In the genomic region with DNA sequence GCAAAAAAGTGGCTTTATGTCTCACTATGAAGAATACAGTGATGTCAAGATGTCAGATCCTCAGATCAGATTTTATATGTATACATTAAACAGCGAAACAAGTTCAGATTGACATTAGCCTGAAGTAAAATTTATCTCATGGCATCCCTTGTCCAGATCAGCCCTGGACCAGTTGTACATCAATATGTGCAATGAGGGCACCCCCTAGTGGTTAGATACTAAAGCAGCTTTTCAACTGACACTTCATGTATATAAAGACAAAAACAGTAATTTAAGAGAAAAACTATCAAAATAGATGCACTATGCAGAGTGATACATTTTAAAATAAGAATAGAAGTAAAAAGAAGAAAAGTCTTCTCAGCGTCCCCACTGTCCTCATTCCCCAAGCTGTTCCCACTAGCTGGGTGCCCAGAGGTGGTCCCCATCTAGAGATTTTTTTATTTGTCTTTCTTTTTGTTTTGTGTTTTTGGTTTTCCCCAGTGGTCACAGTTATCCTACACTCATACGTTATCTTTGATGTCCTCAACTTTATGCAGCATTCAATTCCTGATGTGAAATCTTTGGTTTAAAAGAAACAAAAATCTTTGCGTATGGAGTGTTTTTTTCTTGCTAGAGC, we compare ENCODE assay signal across 8 cellular contexts.
DNase-seq lines count a peak whose midpoint lies in the region; ATAC-seq and TF ChIP-seq lines count a peak whose summit lies in the region.

No MANE protein-coding gene starts in this region.

- peak; percentile 84 for TF ChIP-seq CTCF in RWPE2 (IDR thresholded peaks at IDR 0.05; ENCODE audit: poor library complexity, severe bottlenecking)
- TF ChIP-seq CTCF in esophagus muscularis mucosa (IDR thresholded peaks at IDR 0.05): peak; percentile 54 to 78 (median 71)

- H3K9me3 ChIP-seq in RWPE2 (ENCODE audit: severe bottlenecking) (no peaks in the 10 kb centered on the region), esophagus muscularis mucosa (no peaks in the 10 kb centered on the region)

- H3K4me1 ChIP-seq in RWPE2 (ENCODE audit: insufficient read depth, poor library complexity, severe bottlenecking) (no peaks in the 10 kb centered on the region), esophagus muscularis mucosa (no peaks in the 10 kb centered on the region)

- no peak for TF ChIP-seq EP300 in esophagus muscularis mucosa (IDR thresholded peaks at IDR 0.05)

- 26% methylated on average over 4 of the region's 4 CpGs for WGBS in esophagus muscularis mucosa

- TF ChIP-seq POLR2A in esophagus muscularis mucosa (IDR thresholded peaks at IDR 0.05; ENCODE audit: low read depth): no peak

- H3K27ac ChIP-seq in RWPE2 (ENCODE audit: poor library complexity, severe bottlenecking): no peak overlapping the region
- H3K27ac ChIP-seq in esophagus muscularis mucosa (replicated peaks in 1 of 4): no peak overlapping the region

- H3K27me3 ChIP-seq in RWPE2 (ENCODE audit: insufficient read depth, poor library complexity, severe bottlenecking) (no peaks in the 10 kb centered on the region), esophagus muscularis mucosa (no peaks in the 10 kb centered on the region)

- no peak overlapping the region for H3K4me3 ChIP-seq in RWPE2 (ENCODE audit: severe bottlenecking)
- H3K4me3 ChIP-seq in esophagus muscularis mucosa: no peak overlapping the region

- intact Hi-C loops in esophagus muscularis mucosa (cut with DNase I): loop anchor here (10.0 kb wide), 1 partner anchor 1787 kb away; no protein-coding TSS in a partner anchor

- H3K36me3 ChIP-seq in RWPE2 (ENCODE audit: low read depth) (no peaks in the 10 kb centered on the region), esophagus muscularis mucosa (no peaks in the 10 kb centered on the region)

- peak; percentile 85 for ATAC-seq in GM21717 (IDR thresholded peaks at IDR 0.05; ENCODE audit: unreplicated experiment)
- peak; percentile 67; the same call in 1 of the 3 replicates for ATAC-seq in RWPE2 (ENCODE audit: low read depth)

- DNase-seq in NCI-H2107 treated with DMSO at 0.1 percent for 48 hours (lab: John Stamatoyannopoulos, UW; ENCODE audit: unreplicated experiment) (peak; percentile 22), NCI-H2107 (lab: John Stamatoyannopoulos, UW) (no peak), LoVo (ENCODE audit: low spot score) (peak; percentile 69), RWPE2 (ENCODE audit: low spot score) (no peak), esophagus muscularis mucosa (ENCODE audit: extremely low spot score) (no peak), non-pigmented ciliary epithelial cell (ENCODE audit: low read depth) (peak; percentile 10), activated gamma-delta T cell (lab: John Stamatoyannopoulos, UW) (no peak)

Comparison
In these comparisons a context has a peak if more than half of its experiments do, and no peak if none do; other contexts are left out.
1. DNase-seq: peak in NCI-H2107 treated with DMSO at 0.1 percent for 48 hours (single experiment), LoVo (single experiment) and non-pigmented ciliary epithelial cell (single experiment); none in NCI-H2107 (single experiment), RWPE2 (single experiment), esophagus muscularis mucosa (single experiment) and activated gamma-delta T cell (single experiment).